13 cellular contexts compared by ENCODE assay signal in the genomic region with DNA sequence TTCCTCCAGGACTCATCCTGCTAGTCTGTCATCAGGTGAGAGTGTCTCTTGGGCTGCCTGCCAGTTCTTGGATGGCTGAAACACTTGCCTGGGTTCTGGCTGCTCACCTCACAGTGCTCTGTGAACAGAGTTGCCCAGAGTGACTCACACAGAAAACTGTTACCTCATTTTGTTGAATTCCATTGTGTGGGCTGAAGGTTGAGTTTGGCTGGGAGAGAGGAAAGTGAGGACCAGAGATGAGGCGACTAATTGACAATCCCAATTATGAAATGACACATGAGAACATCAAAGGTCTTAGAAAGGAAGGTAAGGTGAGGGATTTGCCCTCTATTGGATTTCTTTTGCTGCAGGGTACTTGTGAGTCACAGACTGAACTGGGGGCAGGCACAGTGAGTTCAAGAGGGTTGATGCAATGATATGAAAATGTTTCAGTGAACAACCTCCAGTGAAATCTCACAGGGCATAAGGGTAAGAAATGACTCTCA. TPM values are rescaled to one million over a fixed set of nuclear protein-coding genes. Genes with fewer than 3 reads are reported as not detected.
DNase-seq lines count a peak whose midpoint lies in the region; ATAC-seq and FAIRE-seq lines count a peak whose summit lies in the region.
"Had no signal": no experiment of that assay in that cellular context is flagged by ENCODE, and none has a peak within 500 bp of the region (broad histone marks: within the 10 kb centered on the region; RNA-seq: fewer than 3 reads in every experiment).

No MANE protein-coding gene starts in this region.

- no peak for DNase-seq in activated CD4-positive, alpha-beta T cell treated with anti-CD3 and anti-CD28 coated beads, Interleukin-2, amount 10 ng/mL, durations not matched to agents 24 days and 14 days
- DNase-seq in activated CD4-positive, alpha-beta T cell treated with anti-CD3 and anti-CD28 coated beads for 4 hours, result no peak
- peak; percentile 41 for DNase-seq in MG63
- peak; percentile 20 for DNase-seq in activated naive CD8-positive, alpha-beta T cell treated with anti-CD3 and anti-CD28 coated beads, Interleukin-2, amount 50 U/mL, for 24 hours
- peak; percentile 3 for DNase-seq in myocyte (ENCODE audit: low read depth)
- no peak for DNase-seq in small intestine
- DNase-seq in GM19240 (ENCODE audit: insufficient read length, low spot score), result no peak
- DNase-seq: MV-4-11, NCI-H510A treated with DMSO at 0.1 percent for 48 hours, Peyer's patch, spleen, transverse colon had no signal

- no peaks in the 10 kb centered on the region for H3K4me1 ChIP-seq in small intestine (ENCODE audit: control insufficient read depth in 2 of 2, insufficient read depth in 1 of 2, low read depth in 1 of 2, low read length in 1 of 2)
- H3K4me1 ChIP-seq: Peyer's patch, spleen, transverse colon had no signal

- H3K4me3 ChIP-seq in MG63 (no peak overlapping the region), small intestine (ENCODE audit: low read depth in 1 of 2, low read length in 2 of 2) (no peak overlapping the region)
- H3K4me3 ChIP-seq: Peyer's patch, spleen, transverse colon had no signal

- no peak overlapping the region for H3K4me3 Mint-ChIP-seq in activated CD4-positive, alpha-beta T cell treated with anti-CD3 and anti-CD28 coated beads, Interleukin-2, amount 10 ng/mL, durations not matched to agents 24 days and 14 days
- H3K4me3 Mint-ChIP-seq in activated naive CD8-positive, alpha-beta T cell treated with anti-CD3 and anti-CD28 coated beads, Interleukin-2, amount 50 U/mL, for 24 hours, result no peak overlapping the region

- intact Hi-C loops in activated CD4-positive, alpha-beta T cell treated with anti-CD3 and anti-CD28 coated beads, Interleukin-2, amount 10 ng/mL, durations not matched to agents 24 days and 14 days (cut with micrococcal nuclease), result no loop called here

- 73 to 83% (median 77%) methylated on average over 1 of the region's 1 CpG for WGBS in small intestine, 3 donors

- no peak overlapping the region for H3K27ac ChIP-seq in small intestine (ENCODE audit: low read depth in 1 of 2, low read length in 1 of 2)
- H3K27ac ChIP-seq: Peyer's patch, spleen, transverse colon had no signal

- H3K36me3 Mint-ChIP-seq in activated CD4-positive, alpha-beta T cell treated with anti-CD3 and anti-CD28 coated beads, Interleukin-2, amount 10 ng/mL, durations not matched to agents 24 days and 14 days (ENCODE audit: low read depth), result no peaks in the 10 kb centered on the region
- no peaks in the 10 kb centered on the region for H3K36me3 Mint-ChIP-seq in activated naive CD8-positive, alpha-beta T cell treated with anti-CD3 and anti-CD28 coated beads, Interleukin-2, amount 50 U/mL, for 24 hours (ENCODE audit: low read depth)

- FAIRE-seq in small intestine (lab: Jason Lieb, UNC), result no peak

- H3K9me3 Mint-ChIP-seq in activated CD4-positive, alpha-beta T cell treated with anti-CD3 and anti-CD28 coated beads, Interleukin-2, amount 10 ng/mL, durations not matched to agents 24 days and 14 days, result no peaks in the 10 kb centered on the region
- H3K9me3 Mint-ChIP-seq in activated naive CD8-positive, alpha-beta T cell treated with anti-CD3 and anti-CD28 coated beads, Interleukin-2, amount 50 U/mL, for 24 hours, result no peaks in the 10 kb centered on the region

- H3K27ac Mint-ChIP-seq in activated CD4-positive, alpha-beta T cell treated with anti-CD3 and anti-CD28 coated beads, Interleukin-2, amount 10 ng/mL, durations not matched to agents 24 days and 14 days, result peak overlapping the region; percentile 20
- H3K27ac Mint-ChIP-seq in activated naive CD8-positive, alpha-beta T cell treated with anti-CD3 and anti-CD28 coated beads, Interleukin-2, amount 50 U/mL, for 24 hours, result no peak overlapping the region

- H3K4me1 Mint-ChIP-seq in activated CD4-positive, alpha-beta T cell treated with anti-CD3 and anti-CD28 coated beads, Interleukin-2, amount 10 ng/mL, durations not matched to agents 24 days and 14 days, result peaks cover 5% of the 10 kb centered on the region
- H3K4me1 Mint-ChIP-seq in activated naive CD8-positive, alpha-beta T cell treated with anti-CD3 and anti-CD28 coated beads, Interleukin-2, amount 50 U/mL, for 24 hours, result peaks cover 25% of the 10 kb centered on the region

- ATAC-seq in activated naive CD8-positive, alpha-beta T cell treated with anti-CD3 and anti-CD28 coated beads, Interleukin-2, amount 50 U/mL, for 24 hours, result peak; percentile 91
- no peak for ATAC-seq in GM18517 (IDR thresholded peaks at IDR 0.05; ENCODE audit: unreplicated experiment)

- no peaks in the 10 kb centered on the region for H3K27me3 ChIP-seq in MG63
- no peaks in the 10 kb centered on the region for H3K27me3 ChIP-seq in small intestine (ENCODE audit: control insufficient read depth in 2 of 2, insufficient read depth in 2 of 2, low read length in 2 of 2)
- H3K27me3 ChIP-seq: Peyer's patch had no signal

- H3K9me3 ChIP-seq in MG63, result no peaks in the 10 kb centered on the region
- H3K9me3 ChIP-seq in small intestine (ENCODE audit: control insufficient read depth, low read depth), result no peaks in the 10 kb centered on the region
- H3K9me3 ChIP-seq: Peyer's patch, spleen, transverse colon had no signal

- peaks cover 3% of the 10 kb centered on the region for H3K27me3 Mint-ChIP-seq in activated CD4-positive, alpha-beta T cell treated with anti-CD3 and anti-CD28 coated beads, Interleukin-2, amount 10 ng/mL, durations not matched to agents 24 days and 14 days
- H3K27me3 Mint-ChIP-seq in activated naive CD8-positive, alpha-beta T cell treated with anti-CD3 and anti-CD28 coated beads, Interleukin-2, amount 50 U/mL, for 24 hours, result peaks cover 7% of the 10 kb centered on the region

- H3K36me3 ChIP-seq in MG63, result no peaks in the 10 kb centered on the region
- H3K36me3 ChIP-seq in small intestine (ENCODE audit: control insufficient read depth in 2 of 2, insufficient read depth in 2 of 2, low read length in 2 of 2), result no peaks in the 10 kb centered on the region
- H3K36me3 ChIP-seq: Peyer's patch, spleen, transverse colon had no signal

RNA-seq across cellular contexts. Expression of a gene that starts 20.1 kb away (rescaled TPM):
- 0.58 and 0.99 TPM in 2 replicates for total RNA-seq in activated CD4-positive, alpha-beta T cell treated with anti-CD3 and anti-CD28 coated beads, Interleukin-2, amount 10 ng/mL, durations not matched to agents 24 days and 14 days
- not detected in 2 replicates for total RNA-seq in MG63 (2014; rRNA removed; shearing (Covaris generic); ENCODE audit: low replicate concordance)
- not detected in 2 replicates for total RNA-seq in myocyte
- not detected for polyA plus RNA-seq in myocyte (2012)
- 1 to 10 TPM in 1 of 3 donors, not detected in 2; 4.4 TPM for polyA plus RNA-seq in small intestine

Comparison
In these comparisons a context has a peak if more than half of its experiments do, and no peak if none do; other contexts are left out.
1. DNase-seq: peak in MG63 (single experiment), activated naive CD8-positive, alpha-beta T cell treated with anti-CD3 and anti-CD28 coated beads, Interleukin-2, amount 50 U/mL, for 24 hours (single experiment) and myocyte (single experiment); none in activated CD4-positive, alpha-beta T cell treated with anti-CD3 and anti-CD28 coated beads, Interleukin-2, amount 10 ng/mL, durations not matched to agents 24 days and 14 days (single experiment), activated CD4-positive, alpha-beta T cell treated with anti-CD3 and anti-CD28 coated beads for 4 hours (0 of 2), small intestine (single experiment) and GM19240 (single experiment).